ENCODE assay signal across 8 cellular contexts in genomic region chr18:76565238-76566173, GRCh38.
A peak's percentile ranks its signal among the peaks of the same experiment; 100 is the strongest.
DNase-seq lines count a peak whose midpoint lies in the region; ATAC-seq, FAIRE-seq and TF ChIP-seq lines count a peak whose summit lies in the region.

No MANE protein-coding gene starts in this region.

- POLR2A ChIA-PET in endothelial cell of umbilical vein (lab: Charles Lee) = no interaction called here

- dilution Hi-C loops in endothelial cell of umbilical vein (cut with MboI; ENCODE audit: extremely low pct_ligation_motif_present, low sequenced_read_pairs) = no loop called here

- CTCF ChIA-PET in endothelial cell of umbilical vein (lab: Charles Lee) = interaction anchor here (0.7 kb wide), 1 partner anchor 47 kb away, joined by 3 read pairs; no protein-coding TSS in a partner anchor

- intact Hi-C loops in endothelial cell of umbilical vein (cut with micrococcal nuclease) = no loop called here

- TF ChIP-seq CTCF in endothelial cell of umbilical vein (IDR thresholded peaks at IDR 0.05; ENCODE audit: extremely low read depth in 1 of 2, insufficient read depth in 1 of 2, low read depth in 1 of 2, low read length in 2 of 2) (no peak), tibial nerve (IDR thresholded peaks at IDR 0.05) (no peak)

- ATAC-seq in HG02759 (IDR thresholded peaks at IDR 0.05; ENCODE audit: unreplicated experiment) = peak; percentile 53
- no peak for ATAC-seq in HG03354 (IDR thresholded peaks at IDR 0.05; ENCODE audit: poor library complexity, severe bottlenecking, unreplicated experiment)

- H3K4me3 ChIP-seq in endothelial cell of umbilical vein (replicated peaks in 1 of 3; ENCODE audit: insufficient read depth in 1 of 3, low read depth in 1 of 3, low read length in 3 of 3) (no peak overlapping the region), tibial nerve (peak overlapping the region in 3 of 4 donors; percentile 13 to 48 (median 17))

- H3K4me2 ChIP-seq in endothelial cell of umbilical vein (ENCODE audit: insufficient read depth, low read length) = no peak overlapping the region

- no TSS peak for BruUV-seq in endothelial cell of umbilical vein (replicated peaks; lab: Mats Ljungman, UMichigan)

- H3K27me3 ChIP-seq in endothelial cell of umbilical vein (ENCODE audit: control insufficient read depth in 2 of 2, insufficient read depth in 2 of 2, low read length in 2 of 2) (no peaks in the 10 kb centered on the region), tibial nerve (no peaks in the 10 kb centered on the region)

- TF ChIP-seq POLR2A in endothelial cell of umbilical vein (IDR thresholded peaks at IDR 0.05; ENCODE audit: low read depth, low read length) (no peak), tibial nerve (IDR thresholded peaks at IDR 0.05) (peak; percentile 4 to 43)

- no peaks in the 10 kb centered on the region for H3K36me3 ChIP-seq in endothelial cell of umbilical vein (ENCODE audit: control insufficient read depth in 2 of 2, extremely low read depth in 1 of 2, insufficient read depth in 2 of 2, low read length in 2 of 2)
- no peaks in the 10 kb centered on the region for H3K36me3 ChIP-seq in tibial nerve

- WGBS in tibial nerve, 2 donors = 28 to 30% methylated on average over 23 of the region's 23 CpGs

- no peak overlapping the region for H3K27ac ChIP-seq in endothelial cell of umbilical vein (ENCODE audit: insufficient read depth, low read depth, low read length)
- H3K27ac ChIP-seq in tibial nerve = peak overlapping the region; percentile 59 to 85 (median 72)

- no peaks in the 10 kb centered on the region for H3K9me1 ChIP-seq in endothelial cell of umbilical vein (replicated peaks; ENCODE audit: control insufficient read depth, extremely low read depth, insufficient read depth, low read length)

- DNase-seq in OCI-M1 (lab: John Stamatoyannopoulos, UW) (peak; percentile 79), endothelial cell of umbilical vein (ENCODE audit: low read depth, low spot score) (peak; percentile 49), lung microvascular endothelial cell (ENCODE audit: low read depth in 2 of 2) (peak; percentile 21 to 53), tibial nerve (ENCODE audit: low spot score in 2 of 2) (peak; percentile 67 to 79), NCI-H1694 (lab: John Stamatoyannopoulos, UW) (no peak), HK-2 (ENCODE audit: unreplicated experiment) (no peak)

- H3K9me3 ChIP-seq in endothelial cell of umbilical vein (replicated peaks; ENCODE audit: control insufficient read depth, insufficient read depth, low read length) (no peaks in the 10 kb centered on the region), tibial nerve (no peaks in the 10 kb centered on the region)

- FAIRE-seq in endothelial cell of umbilical vein (lab: Jason Lieb, UNC) = no peak

- no peaks in the 10 kb centered on the region for H3K79me2 ChIP-seq in endothelial cell of umbilical vein (ENCODE audit: control insufficient read depth, insufficient read depth, low read length)

- peak; percentile 72 to 87 for TF ChIP-seq EP300 in tibial nerve (IDR thresholded peaks at IDR 0.05)

- no peaks in the 10 kb centered on the region for H4K20me1 ChIP-seq in endothelial cell of umbilical vein (replicated peaks; ENCODE audit: control insufficient read depth, extremely low read depth, insufficient read depth, low read length)

- H2AFZ ChIP-seq in endothelial cell of umbilical vein (ENCODE audit: low read depth, low read length) = no peak overlapping the region

- H3K9ac ChIP-seq in endothelial cell of umbilical vein (replicated peaks; ENCODE audit: extremely low read depth, insufficient read depth, low read length) = no peak overlapping the region

- H3K4me1 ChIP-seq in endothelial cell of umbilical vein (ENCODE audit: control insufficient read depth, extremely low read depth, insufficient read depth, low read length) = no peaks in the 10 kb centered on the region
- H3K4me1 ChIP-seq in tibial nerve = peaks cover 0 to 18% (median 13%) of the 10 kb centered on the region in 4 donors

TF ChIP-seq in endothelial cell of umbilical vein, 7 proteins besides CTCF, POLR2A, EP300 and RAD21:
- TF ChIP-seq EZH2 (IDR thresholded peaks at IDR 0.05; ENCODE audit: borderline replicate concordance, low read depth, low read length, severe bottlenecking) (no peak), POLR2AphosphoS5 (IDR thresholded peaks at IDR 0.05; ENCODE audit: insufficient read depth, low read depth, low read length) (no peak), GATA2 (IDR thresholded peaks at IDR 0.05; ENCODE audit: insufficient read depth, insufficient read length, low read depth, low read length) (no peak), JUN (IDR thresholded peaks at IDR 0.05; ENCODE audit: borderline replicate concordance, insufficient read depth, insufficient read length, low read depth) (no peak), FOS (IDR thresholded peaks at IDR 0.05; ENCODE audit: borderline replicate concordance, insufficient read depth, low read length) (no peak), MYC (IDR thresholded peaks at IDR 0.05; ENCODE audit: low read depth, low read length) (no peak), MAX (IDR thresholded peaks at IDR 0.05; ENCODE audit: insufficient read depth, insufficient read length) (no peak)

Comparison
In these comparisons a context has a peak if more than half of its experiments do, and no peak if none do; other contexts are left out.
1. DNase-seq: peak in OCI-M1 (single experiment), endothelial cell of umbilical vein (single experiment), lung microvascular endothelial cell (2 of 2) and tibial nerve (2 of 2); none in NCI-H1694 (single experiment) and HK-2 (single experiment).
2. H3K4me3 ChIP-seq: peak in tibial nerve (3 of 4); none in endothelial cell of umbilical vein (0 of 3).